In the genomic region with DNA sequence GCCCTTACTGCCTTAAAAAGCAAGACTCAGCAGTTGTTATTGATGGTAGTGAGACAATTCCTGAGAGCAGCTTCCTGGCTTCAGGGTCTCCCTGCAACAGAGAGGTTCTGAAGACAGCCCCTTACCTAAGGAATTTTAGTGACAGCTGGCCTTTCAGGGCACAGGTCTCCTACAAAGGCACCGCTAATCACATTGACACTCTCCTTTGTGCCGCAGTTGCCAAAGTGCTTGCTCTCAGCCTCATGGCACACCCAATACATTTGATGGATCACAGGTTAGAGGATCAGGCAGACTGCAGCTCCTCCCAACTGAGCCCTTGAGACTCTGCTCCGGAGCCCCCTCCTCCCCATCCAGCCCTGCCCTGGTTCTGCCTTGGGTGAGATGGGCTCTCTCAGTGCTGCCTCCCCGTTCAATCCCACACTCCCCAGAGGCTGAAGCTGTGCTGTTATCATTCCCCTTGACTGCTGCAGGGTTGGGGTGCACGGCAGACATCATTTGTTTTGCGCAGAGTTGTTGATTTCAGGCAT, we compare ENCODE assay signal across 22 cellular contexts.
"Had no signal": no experiment of that assay in that cellular context is flagged by ENCODE, and none has a peak within 500 bp of the region (broad histone marks: within the 10 kb centered on the region; RNA-seq: fewer than 3 reads in every experiment).

No MANE protein-coding gene starts in this region.

- DNase-seq: dorsolateral prefrontal cortex; effector memory CD4-positive, alpha-beta T cell; erythroblast; esophagus squamous epithelium; foreskin melanocyte; hypothalamus; immature natural killer cell; left ventricle myocardium superior; lower lobe of right lung; naive thymus-derived CD8-positive, alpha-beta T cell; stimulated activated CD4-positive, alpha-beta T cell treated with anti-CD3 and anti-CD28 coated beads, Interleukin-12 subunit alpha, Interleukin-12 subunit beta, amount 100 ng/mL, for 4 hours; stimulated activated CD4-positive, alpha-beta T cell treated with anti-CD3 and anti-CD28 coated beads, Interleukin-1b, Interleukin-23, amount 100 ng/mL, for 48 hours; stimulated activated CD4-positive, alpha-beta T cell treated with anti-CD3 and anti-CD28 coated beads, Interleukin-4, amount 100 ng/mL, for 24 hours; stimulated activated naive CD4-positive, alpha-beta T cell treated with Interleukin-2 at 50 U/mL for 16 hours; stomach; thyroid gland had no signal

- H3K9me3 ChIP-seq: esophagus squamous epithelium, lower lobe of right lung, stomach, thyroid gland had no signal

- H3K27me3 ChIP-seq: thyroid gland had no signal

- H3K4me1 ChIP-seq: esophagus squamous epithelium, lower lobe of right lung, parathyroid adenoma, stomach, thyroid gland had no signal

- H3K36me3 Mint-ChIP-seq: immature natural killer cell; stimulated activated effector memory CD8-positive, alpha-beta T cell treated with anti-CD3 and anti-CD28 coated beads, Interleukin-12 subunit alpha, Interleukin-12 subunit beta, amount 100 ng/mL, for 72 hours; type B pancreatic cell had no signal

- H2AFZ ChIP-seq: parathyroid adenoma had no signal

- H3K4me2 ChIP-seq: smooth muscle cell had no signal

- H3K27ac ChIP-seq: dorsolateral prefrontal cortex, esophagus squamous epithelium, lower lobe of right lung, parathyroid adenoma, stomach, thyroid gland had no signal

- H3K9me3 Mint-ChIP-seq: stimulated activated effector memory CD8-positive, alpha-beta T cell treated with anti-CD3 and anti-CD28 coated beads, Interleukin-12 subunit alpha, Interleukin-12 subunit beta, amount 100 ng/mL, for 72 hours had no signal

- H3K27ac Mint-ChIP-seq: immature natural killer cell; naive thymus-derived CD8-positive, alpha-beta T cell; progenitor cell of endocrine pancreas; stimulated activated effector memory CD8-positive, alpha-beta T cell treated with anti-CD3 and anti-CD28 coated beads, Interleukin-12 subunit alpha, Interleukin-12 subunit beta, amount 100 ng/mL, for 72 hours; type B pancreatic cell had no signal

- H3K79me2 ChIP-seq: parathyroid adenoma had no signal

- H3K9ac ChIP-seq: parathyroid adenoma had no signal

- H3K4me1 Mint-ChIP-seq: immature natural killer cell; naive thymus-derived CD8-positive, alpha-beta T cell; stimulated activated effector memory CD8-positive, alpha-beta T cell treated with anti-CD3 and anti-CD28 coated beads, Interleukin-12 subunit alpha, Interleukin-12 subunit beta, amount 100 ng/mL, for 72 hours had no signal

- H3K4me3 Mint-ChIP-seq: immature natural killer cell; naive thymus-derived CD8-positive, alpha-beta T cell; stimulated activated effector memory CD8-positive, alpha-beta T cell treated with anti-CD3 and anti-CD28 coated beads, Interleukin-12 subunit alpha, Interleukin-12 subunit beta, amount 100 ng/mL, for 72 hours; type B pancreatic cell had no signal

- ATAC-seq: left ventricle myocardium superior; lower lobe of right lung; naive thymus-derived CD8-positive, alpha-beta T cell; sciatic nerve; stimulated activated effector memory CD8-positive, alpha-beta T cell treated with anti-CD3 and anti-CD28 coated beads, Interleukin-12 subunit alpha, Interleukin-12 subunit beta, amount 100 ng/mL, for 72 hours had no signal

- H3K36me3 ChIP-seq: esophagus squamous epithelium, lower lobe of right lung, stomach, thyroid gland had no signal

- H3K4me3 ChIP-seq: dorsolateral prefrontal cortex, esophagus squamous epithelium, lower lobe of right lung, smooth muscle cell, stomach, thyroid gland had no signal
